ENCODE assay signal across 8 cellular contexts in the genomic region with DNA sequence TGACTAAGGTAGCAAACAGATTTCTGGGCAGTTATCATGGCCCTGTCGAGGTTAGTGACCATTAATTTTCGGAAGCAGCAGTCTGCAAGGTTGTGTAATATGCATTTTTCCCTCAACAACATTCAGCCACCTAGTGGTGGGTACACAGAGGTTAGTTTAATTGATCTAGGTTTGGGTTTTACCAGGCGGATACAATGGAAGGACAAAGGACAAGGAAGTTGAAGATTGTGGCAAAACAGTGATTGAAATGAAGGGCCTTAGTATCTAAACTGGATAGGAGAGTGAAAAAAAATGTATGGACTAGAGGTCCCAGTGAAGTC. TPM values are rescaled to one million over a fixed set of nuclear protein-coding genes. Genes with fewer than 3 reads are reported as not detected.
DNase-seq lines count a peak whose midpoint lies in the region; ATAC-seq and TF ChIP-seq lines count a peak whose summit lies in the region.

No MANE protein-coding gene starts in this region.

- H3K27ac Mint-ChIP-seq in activated CD4-positive, alpha-beta T cell treated with anti-CD3 and anti-CD28 coated beads, Interleukin-2, amount 10 ng/mL, durations not matched to agents 7 days and 5 days, result no peak overlapping the region

- no peaks in the 10 kb centered on the region for H3K27me3 Mint-ChIP-seq in activated CD4-positive, alpha-beta T cell treated with anti-CD3 and anti-CD28 coated beads, Interleukin-2, amount 10 ng/mL, durations not matched to agents 7 days and 5 days

- no peak overlapping the region for H3K4me3 Mint-ChIP-seq in activated CD4-positive, alpha-beta T cell treated with anti-CD3 and anti-CD28 coated beads, Interleukin-2, amount 10 ng/mL, durations not matched to agents 7 days and 5 days

- DNase-seq in NCI-H2081 (lab: John Stamatoyannopoulos, UW) (peak; percentile 33 to 50), NCI-H2081 treated with DMSO at 0.1 percent for 48 hours (lab: John Stamatoyannopoulos, UW) (no peak), NB4 (ENCODE audit: low read depth) (peak; percentile 77), cardiac fibroblast (ENCODE audit: low read depth in 2 of 2) (peak; percentile 60 to 72), pons (ENCODE audit: low spot score) (peak; percentile 39)
- no peak for DNase-seq in activated CD4-positive, alpha-beta T cell treated with anti-CD3 and anti-CD28 coated beads, Interleukin-2, amount 10 ng/mL, durations not matched to agents 7 days and 5 days

- no peaks in the 10 kb centered on the region for H3K36me3 Mint-ChIP-seq in activated CD4-positive, alpha-beta T cell treated with anti-CD3 and anti-CD28 coated beads, Interleukin-2, amount 10 ng/mL, durations not matched to agents 7 days and 5 days (ENCODE audit: low read depth)

- CTCF ChIA-PET in activated CD4-positive, alpha-beta T cell treated with anti-CD3 and anti-CD28 coated beads, Interleukin-2, amount 10 ng/mL, durations not matched to agents 7 days and 5 days (lab: Charles Lee), result interaction anchor here (1.9 kb wide), 1 partner anchor 10 kb away, joined by 4 read pairs; no protein-coding TSS in a partner anchor

- peaks cover 25% of the 10 kb centered on the region for H3K4me1 Mint-ChIP-seq in activated CD4-positive, alpha-beta T cell treated with anti-CD3 and anti-CD28 coated beads, Interleukin-2, amount 10 ng/mL, durations not matched to agents 7 days and 5 days

- TF ChIP-seq POLR2A in NB4 (IDR thresholded peaks at IDR 0.05; ENCODE audit: extremely low read depth, insufficient read length), result no peak

- ATAC-seq in HG02759 (IDR thresholded peaks at IDR 0.05; ENCODE audit: unreplicated experiment), result no peak
- no peak for ATAC-seq in GM21447 (IDR thresholded peaks at IDR 0.05; ENCODE audit: unreplicated experiment)

- no peak overlapping the region for H3K4me3 ChIP-seq in NB4 (ENCODE audit: low read depth, low read length)
- no peak overlapping the region for H3K4me3 ChIP-seq in cardiac fibroblast (replicated peaks in 1 of 2; ENCODE audit: low read depth in 2 of 2, low read length in 2 of 2)

- H3K9me3 Mint-ChIP-seq in activated CD4-positive, alpha-beta T cell treated with anti-CD3 and anti-CD28 coated beads, Interleukin-2, amount 10 ng/mL, durations not matched to agents 7 days and 5 days, result no peaks in the 10 kb centered on the region

- peak; percentile 53 for TF ChIP-seq CTCF in NB4 (IDR thresholded peaks at IDR 0.05; ENCODE audit: low read depth, low read length)
- TF ChIP-seq CTCF in cardiac fibroblast (IDR thresholded peaks at IDR 0.05; ENCODE audit: low read depth, low read length), result peak; percentile 50

- POLR2A ChIA-PET in activated CD4-positive, alpha-beta T cell treated with anti-CD3 and anti-CD28 coated beads, Interleukin-2, amount 10 ng/mL, durations not matched to agents 7 days and 5 days (lab: Charles Lee), result no interaction called here

RNA-seq across cellular contexts. Expression of gene ARMH1, which starts 2.6 kb away (rescaled TPM):
- total RNA-seq in activated CD4-positive, alpha-beta T cell treated with anti-CD3 and anti-CD28 coated beads, Interleukin-2, amount 10 ng/mL, durations not matched to agents 7 days and 5 days, result 10 to 100 TPM; 47.4 to 50.7 TPM

RNA-seq across cellular contexts. Expression of gene TMEM53, which starts 2.9 kb away (rescaled TPM):
- 1 to 10 TPM; 3.0 to 3.5 TPM for total RNA-seq in activated CD4-positive, alpha-beta T cell treated with anti-CD3 and anti-CD28 coated beads, Interleukin-2, amount 10 ng/mL, durations not matched to agents 7 days and 5 days

RNA-seq across cellular contexts. Expression of gene RNU5D-1, which starts 53.8 kb away (rescaled TPM):
- total RNA-seq in activated CD4-positive, alpha-beta T cell treated with anti-CD3 and anti-CD28 coated beads, Interleukin-2, amount 10 ng/mL, durations not matched to agents 7 days and 5 days, result not detected

Comparison
In these comparisons a context has a peak if more than half of its experiments do, and no peak if none do; other contexts are left out.
1. DNase-seq: peak in NCI-H2081 (2 of 2), NB4 (single experiment), cardiac fibroblast (2 of 2) and pons (single experiment); none in NCI-H2081 treated with DMSO at 0.1 percent for 48 hours (single experiment) and activated CD4-positive, alpha-beta T cell treated with anti-CD3 and anti-CD28 coated beads, Interleukin-2, amount 10 ng/mL, durations not matched to agents 7 days and 5 days (single experiment).